In genomic region chr9:123196124-123196523, GRCh38 we compare ENCODE assay signal across 28 cellular contexts.
"Had no signal": no experiment of that assay in that cellular context is flagged by ENCODE, and none has a peak within 500 bp of the region (broad histone marks: within the 10 kb centered on the region; RNA-seq: fewer than 3 reads in every experiment).

No MANE protein-coding gene starts in this region.

- H2AFZ ChIP-seq: parathyroid adenoma had no signal

- FAIRE-seq: urothelium cell line had no signal

- H3K9ac ChIP-seq: parathyroid adenoma had no signal

- H3K27me3 ChIP-seq: ovary, spleen, stomach, thyroid gland, tibial nerve, upper lobe of left lung, vagina had no signal

- DNase-seq: naive thymus-derived CD8-positive, alpha-beta T cell; nephron progenitor cell; occipital lobe; ovary; posterior cingulate gyrus; psoas muscle; right cardiac atrium; spleen; stimulated activated CD4-positive, alpha-beta T cell treated with anti-CD3 and anti-CD28 coated beads, Interleukin-15, amount 100 ng/mL, for 24 hours; stimulated activated CD4-positive, alpha-beta T cell treated with anti-CD3 and anti-CD28 coated beads, Interleukin-2, amount 100 ng/mL, for 24 hours; stimulated activated CD4-positive, alpha-beta T cell treated with anti-CD3 and anti-CD28 coated beads, Interleukin-2, amount 100 ng/mL, for 48 hours; stimulated activated CD4-positive, alpha-beta T cell treated with anti-CD3 and anti-CD28 coated beads, Interleukin-4, amount 100 ng/mL, for 24 hours; stimulated activated naive B cell treated with anti-CD40 and anti-IgM and Interleukin-4, amounts not matched to agents 10 μg/mL and 1 μg/mL and 100 μg/mL, for 72 hours; stimulated activated naive CD4-positive, alpha-beta T cell treated with Interleukin-2 at 50 U/mL for 16 hours; stomach; thyroid gland; trophoblast cell; upper lobe of left lung had no signal

- H3K4me1 ChIP-seq: parathyroid adenoma, psoas muscle, stomach, tibial nerve, upper lobe of left lung, vagina had no signal

- H3K27ac ChIP-seq: ovary, parathyroid adenoma, psoas muscle, skin epidermis, spleen, stomach, thoracic aorta, thyroid gland, tibial nerve, upper lobe of left lung, vagina had no signal

- H3K9me3 ChIP-seq: ovary, psoas muscle, spleen, stomach, thoracic aorta, thyroid gland, tibial nerve, upper lobe of left lung, vagina had no signal

- H3K4me2 ChIP-seq: smooth muscle cell had no signal

- H3K36me3 ChIP-seq: ovary, spleen, stomach, thoracic aorta, thyroid gland, tibial nerve, upper lobe of left lung, vagina had no signal

- ATAC-seq: naive thymus-derived CD8-positive, alpha-beta T cell; natural killer cell treated with Interleukin-12 subunit alpha and Interleukin-12 subunit beta and Interleukin-15 and Interleukin-18, amount 100 ng/mL, for 72 hours; psoas muscle; right cardiac atrium; sciatic nerve; stimulated activated effector memory CD8-positive, alpha-beta T cell treated with anti-CD3 and anti-CD28 coated beads, Interleukin-12 subunit alpha, Interleukin-12 subunit beta, amount 100 ng/mL, for 72 hours; stimulated activated naive B cell treated with anti-CD40 and anti-IgM and Interleukin-4, amounts not matched to agents 10 μg/mL and 1 μg/mL and 100 μg/mL, for 72 hours had no signal

- H3K4me3 ChIP-seq: ovary, psoas muscle, skin epidermis, smooth muscle cell, spleen, stomach, thoracic aorta, thyroid gland, tibial nerve, upper lobe of left lung, vagina had no signal
